Comparison of ENCODE assay signal across 9 cellular contexts in the genomic region with DNA sequence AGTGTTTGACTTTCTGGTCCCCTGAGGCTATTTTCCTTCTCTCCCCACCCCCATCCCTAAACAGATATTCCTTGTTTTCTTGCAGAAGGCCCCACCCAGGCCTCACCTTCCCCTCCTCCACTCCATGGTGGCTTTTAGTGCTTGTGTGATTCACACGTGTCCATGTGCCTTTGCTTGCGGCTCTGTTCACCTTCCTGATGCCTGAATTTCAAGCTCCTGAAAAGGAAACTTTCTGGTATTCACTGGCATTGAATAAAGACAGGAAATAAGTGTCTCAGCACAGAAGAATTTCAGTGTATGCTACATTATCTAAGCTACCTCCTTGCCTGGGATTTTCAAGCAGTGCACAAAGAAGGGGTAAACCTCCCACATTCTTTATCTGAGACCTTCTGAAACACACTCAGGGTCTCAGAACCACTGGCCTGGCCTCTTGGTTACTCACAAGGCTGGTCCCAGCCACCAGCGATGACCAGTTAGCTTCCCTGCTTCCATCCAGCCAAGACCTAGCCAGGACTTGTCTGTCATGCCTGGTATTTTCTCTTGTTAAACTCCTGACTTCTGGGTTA. TPM values are rescaled to one million over a fixed set of nuclear protein-coding genes. Genes with fewer than 3 reads are reported as not detected.
DNase-seq lines count a peak whose midpoint lies in the region; ATAC-seq and TF ChIP-seq lines count a peak whose summit lies in the region.
"Had no signal": no experiment of that assay in that cellular context is flagged by ENCODE, and none has a peak within 500 bp of the region (broad histone marks: within the 10 kb centered on the region; RNA-seq: fewer than 3 reads in every experiment).

No MANE protein-coding gene starts in this region.

- H3K9me2 ChIP-seq in PC-3 (replicated peaks; ENCODE audit: low read length), result no peaks in the 10 kb centered on the region

- 37 to 48% methylated on average over 3 of the region's 3 CpGs for WGBS in esophagus, 2 donors

- no peaks in the 10 kb centered on the region for H4K20me1 ChIP-seq in PC-3 (ENCODE audit: low read length)

- H3K79me2 ChIP-seq in PC-3 (ENCODE audit: low read length), result no peaks in the 10 kb centered on the region

- peak overlapping the region; percentile 44 for H2AFZ ChIP-seq in PC-3 (ENCODE audit: low read length)

- no peaks in the 10 kb centered on the region for H3F3A ChIP-seq in PC-3 (ENCODE audit: low read length, unreplicated experiment)

- peak overlapping the region; percentile 63 for H3K4me2 ChIP-seq in PC-3 (ENCODE audit: low read length)

- CTCF ChIA-PET in PC-3 (lab: Charles Lee), result interaction anchor here (0.6 to 1.7 kb wide), 4 partner anchors 12 to 39 kb away, joined by 3 to 8 read pairs (median 4); no protein-coding TSS in a partner anchor

- no peaks in the 10 kb centered on the region for H3K9me3 ChIP-seq in PC-3 (ENCODE audit: low read length)
- H3K9me3 ChIP-seq in esophagus (ENCODE audit: control insufficient read depth in 2 of 2, insufficient read depth in 1 of 2, low read depth in 1 of 2, low read length in 1 of 2), result no peaks in the 10 kb centered on the region

- TF ChIP-seq CTCF in PC-3 (conservative IDR thresholded peaks at IDR 0.05; ENCODE audit: low read depth, low read length), result no peak

- TSS peak; percentile 95 for BruUV-seq in PC-3 (replicated peaks; lab: Mats Ljungman, UMichigan)

- peak overlapping the region; percentile 67 for H3K9ac ChIP-seq in PC-3 (ENCODE audit: low read length)

- intact Hi-C loops in PC-3 (cut with micrococcal nuclease), result loop anchor here (1.0 kb wide), 2 partner anchors 21 to 40 kb away; no protein-coding TSS in a partner anchor

- H3K27ac ChIP-seq in PC-3 (ENCODE audit: low read length) (peak overlapping the region; percentile 96), esophagus (ENCODE audit: low read depth in 2 of 2, low read length in 1 of 2) (peak overlapping the region; percentile 93 to 97)
- H3K27ac ChIP-seq: VCaP had no signal

- no peak overlapping the region for H3K4me3 ChIP-seq in PC-3 (ENCODE audit: low read length)
- H3K4me3 ChIP-seq in esophagus (ENCODE audit: low read depth in 1 of 2, low read length in 2 of 2), result no peak overlapping the region

- no peaks in the 10 kb centered on the region for H3K36me3 ChIP-seq in PC-3 (ENCODE audit: low read depth, low read length)
- no peaks in the 10 kb centered on the region for H3K36me3 ChIP-seq in esophagus (ENCODE audit: control insufficient read depth in 2 of 2, insufficient read depth in 2 of 2, low read length in 1 of 2)

- POLR2A ChIA-PET in PC-3 (lab: Charles Lee; ENCODE audit: unreplicated experiment), result interaction anchor here (0.8 to 2.0 kb wide), 5 partner anchors 11 to 39 kb away, joined by 3 to 18 read pairs (median 6); no protein-coding TSS in a partner anchor

- H3K27me3 ChIP-seq in PC-3 (ENCODE audit: low read length), result no peaks in the 10 kb centered on the region
- no peaks in the 10 kb centered on the region for H3K27me3 ChIP-seq in esophagus (ENCODE audit: control insufficient read depth in 1 of 2, insufficient read depth in 2 of 2, low read length in 2 of 2)

- DNase-seq in Daoy (ENCODE audit: low read depth) (peak; percentile 95), PC-3 (peak; percentile 98), non-pigmented ciliary epithelial cell (ENCODE audit: low read depth) (peak; percentile 75)

- peaks cover 36% of the 10 kb centered on the region for H3K4me1 ChIP-seq in PC-3 (ENCODE audit: insufficient read depth, low read length)
- peaks cover 0 to 12% of the 10 kb centered on the region in 2 donors for H3K4me1 ChIP-seq in esophagus (ENCODE audit: control insufficient read depth in 2 of 2, insufficient read depth in 2 of 2, low read length in 1 of 2)

- ATAC-seq in PC-3 (peak; percentile 88), GM19023 (IDR thresholded peaks at IDR 0.05; ENCODE audit: unreplicated experiment) (no peak), GM19467 (IDR thresholded peaks at IDR 0.05; ENCODE audit: unreplicated experiment) (no peak), GM21423 (IDR thresholded peaks at IDR 0.05; ENCODE audit: unreplicated experiment) (no peak)
- no peak for ATAC-seq in activated CD4-positive, CD25-positive, alpha-beta regulatory T cell treated with anti-CD3 and anti-CD28 coated beads, Interleukin-2, amount 50 U/mL, for 24 hours

RNA-seq across cellular contexts. Expression of a gene that starts 17.2 kb away (rescaled TPM):
- 39.1 and 62.4 TPM in 2 replicates for total RNA-seq in Daoy (2014; rRNA removed; shearing (Covaris generic))
- 62.5 and 102 TPM in 2 replicates for total RNA-seq in PC-3 (2014; rRNA removed)
- polyA plus RNA-seq in esophagus, result 10 to 100 TPM; 31.1 to 51.1 TPM
